Comparison of ENCODE assay signal across 18 cellular contexts in genomic region chr18:58348947-58349346, GRCh38.
DNase-seq lines count a peak whose midpoint lies in the region; ATAC-seq and TF ChIP-seq lines count a peak whose summit lies in the region.
"Had no signal": no experiment of that assay in that cellular context is flagged by ENCODE, and none has a peak within 500 bp of the region (broad histone marks: within the 10 kb centered on the region; RNA-seq: fewer than 3 reads in every experiment).

No MANE protein-coding gene starts in this region.

- peak overlapping the region in 6 of 7 donors; percentile 40 to 90 (median 84) for H3K27ac Mint-ChIP-seq in CD14-positive monocyte
- peak overlapping the region; percentile 27 for H3K27ac Mint-ChIP-seq in stimulated activated effector memory CD8-positive, alpha-beta T cell treated with anti-CD3 and anti-CD28 coated beads, Interleukin-12 subunit alpha, Interleukin-12 subunit beta, amount 100 ng/mL, for 72 hours
- H3K27ac Mint-ChIP-seq: CD4-positive, alpha-beta T cell had no signal

- H3K4me1 ChIP-seq in lower lobe of right lung, result no peaks in the 10 kb centered on the region
- H3K4me1 ChIP-seq: A549, Peyer's patch had no signal

- H3K9me3 ChIP-seq in lower lobe of right lung, result no peaks in the 10 kb centered on the region
- H3K9me3 ChIP-seq: A549, Peyer's patch, SK-N-SH had no signal

- H3K4me3 Mint-ChIP-seq in CD14-positive monocyte, result no peak overlapping the region
- H3K4me3 Mint-ChIP-seq in stimulated activated effector memory CD8-positive, alpha-beta T cell treated with anti-CD3 and anti-CD28 coated beads, Interleukin-12 subunit alpha, Interleukin-12 subunit beta, amount 100 ng/mL, for 72 hours, result no peak overlapping the region
- H3K4me3 Mint-ChIP-seq: CD4-positive, alpha-beta T cell had no signal

- H3K27me3 Mint-ChIP-seq in CD14-positive monocyte (ENCODE audit: low read depth in 3 of 3), result peaks cover 0 to 2% (median 0%) of the 10 kb centered on the region in 3 donors
- H3K27me3 Mint-ChIP-seq: CD4-positive, alpha-beta T cell had no signal

- H3K36me3 ChIP-seq in lower lobe of right lung, result peaks cover 61% of the 10 kb centered on the region

- H3K27me3 ChIP-seq in lower lobe of right lung (ENCODE audit: low read depth), result no peaks in the 10 kb centered on the region
- H3K27me3 ChIP-seq: Peyer's patch had no signal

- TF ChIP-seq CTCF in CD14-positive monocyte (IDR thresholded peaks at IDR 0.05) (no peak), lower lobe of right lung (IDR thresholded peaks at IDR 0.05) (no peak)

- DNase-seq in CD14-positive monocyte (ENCODE audit: low spot score), result no peak
- DNase-seq in NCI-H510A treated with DMSO at 0.1 percent for 48 hours (lab: John Stamatoyannopoulos, UW), result peak; percentile 58
- peak; percentile 53 for DNase-seq in lower lobe of right lung
- no peak for DNase-seq in stimulated activated effector memory CD8-positive, alpha-beta T cell treated with anti-CD3 and anti-CD28 coated beads, Interleukin-12 subunit alpha, Interleukin-12 subunit beta, amount 100 ng/mL, for 72 hours (ENCODE audit: low spot score in 2 of 2)
- DNase-seq in cerebellar cortex (ENCODE audit: low spot score), result no peak
- DNase-seq in glomerular visceral epithelial cell (ENCODE audit: extremely low spot score), result no peak
- DNase-seq in AG08396 (ENCODE audit: low spot score), result no peak
- DNase-seq: CD4-positive, alpha-beta T cell; NCI-H1930; NCI-H2171; NCI-H446; NCI-H82; Peyer's patch; Right ventricle myocardium superior; SK-N-SH had no signal

- H3K4me1 Mint-ChIP-seq in CD14-positive monocyte, result peaks cover 11% of the 10 kb centered on the region
- H3K4me1 Mint-ChIP-seq in stimulated activated effector memory CD8-positive, alpha-beta T cell treated with anti-CD3 and anti-CD28 coated beads, Interleukin-12 subunit alpha, Interleukin-12 subunit beta, amount 100 ng/mL, for 72 hours, result no peaks in the 10 kb centered on the region

- ATAC-seq in lower lobe of right lung, result peak; percentile 72 to 80
- ATAC-seq in stimulated activated effector memory CD8-positive, alpha-beta T cell treated with anti-CD3 and anti-CD28 coated beads, Interleukin-12 subunit alpha, Interleukin-12 subunit beta, amount 100 ng/mL, for 72 hours, result no peak
- ATAC-seq: A549, HCT116, K562 had no signal

- H3K36me3 Mint-ChIP-seq in CD14-positive monocyte, result no peaks in the 10 kb centered on the region
- no peaks in the 10 kb centered on the region for H3K36me3 Mint-ChIP-seq in stimulated activated effector memory CD8-positive, alpha-beta T cell treated with anti-CD3 and anti-CD28 coated beads, Interleukin-12 subunit alpha, Interleukin-12 subunit beta, amount 100 ng/mL, for 72 hours

- H3K9me3 Mint-ChIP-seq in CD14-positive monocyte, result no peaks in the 10 kb centered on the region
- no peaks in the 10 kb centered on the region for H3K9me3 Mint-ChIP-seq in stimulated activated effector memory CD8-positive, alpha-beta T cell treated with anti-CD3 and anti-CD28 coated beads, Interleukin-12 subunit alpha, Interleukin-12 subunit beta, amount 100 ng/mL, for 72 hours
- H3K9me3 Mint-ChIP-seq: CD4-positive, alpha-beta T cell had no signal

- no peak overlapping the region for H3K4me3 ChIP-seq in lower lobe of right lung
- H3K4me3 ChIP-seq: A549, K562, Peyer's patch had no signal

- intact Hi-C loops in CD14-positive monocyte (cut with micrococcal nuclease) (no loop called here), lower lobe of right lung (cut with DNase I) (no loop called here)

- no peak overlapping the region for H3K27ac ChIP-seq in lower lobe of right lung
- H3K27ac ChIP-seq: A549, Peyer's patch had no signal

Comparison
In these comparisons a context has a peak if more than half of its experiments do, and no peak if none do; other contexts are left out.
1. DNase-seq: peak in NCI-H510A treated with DMSO at 0.1 percent for 48 hours (single experiment) and lower lobe of right lung (single experiment); none in CD14-positive monocyte (single experiment), stimulated activated effector memory CD8-positive, alpha-beta T cell treated with anti-CD3 and anti-CD28 coated beads, Interleukin-12 subunit alpha, Interleukin-12 subunit beta, amount 100 ng/mL, for 72 hours (0 of 2), cerebellar cortex (single experiment), glomerular visceral epithelial cell (single experiment) and AG08396 (single experiment).